8 cellular contexts compared by ENCODE assay signal in the genomic region with DNA sequence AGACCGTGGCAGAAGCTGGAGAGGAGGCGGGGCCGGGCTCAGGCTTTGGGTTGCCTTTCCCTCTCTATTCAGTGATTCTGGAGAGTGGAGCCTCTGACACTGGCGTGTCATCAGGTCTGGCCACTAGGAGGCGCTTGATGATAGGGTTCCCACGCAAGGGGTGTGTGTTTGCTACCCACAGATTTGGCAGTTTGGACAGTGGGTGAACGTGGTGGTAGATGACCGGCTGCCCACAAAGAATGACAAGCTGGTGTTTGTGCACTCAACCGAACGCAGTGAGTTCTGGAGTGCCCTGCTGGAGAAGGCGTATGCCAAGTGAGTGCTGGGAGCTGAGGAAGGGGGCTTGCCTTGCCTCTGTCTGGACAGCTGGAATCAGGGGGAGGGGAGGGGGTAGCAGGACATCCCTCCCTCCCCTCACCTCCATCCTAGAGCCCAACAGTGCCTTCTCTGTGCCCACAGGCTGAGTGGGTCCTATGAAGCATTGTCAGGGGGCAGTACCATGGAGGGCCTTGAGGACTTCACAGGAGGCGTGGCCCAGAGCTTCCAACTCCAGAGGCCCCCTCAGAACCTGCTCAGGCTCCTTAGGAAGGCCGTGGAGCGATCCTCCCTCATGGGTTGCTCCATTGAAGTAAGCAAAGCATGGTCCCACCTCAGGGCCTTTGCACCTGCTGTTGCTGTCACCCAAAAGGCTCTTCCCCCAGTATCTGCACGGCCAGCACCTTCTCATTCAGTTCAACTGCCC. TPM values are rescaled to one million over a fixed set of nuclear protein-coding genes. Genes with fewer than 3 reads are reported as not detected.
A peak's percentile ranks its signal among the peaks of the same experiment; 100 is the strongest.
DNase-seq lines count a peak whose midpoint lies in the region; ATAC-seq and TF ChIP-seq lines count a peak whose summit lies in the region.

No MANE protein-coding gene starts in this region.

- H3K27ac ChIP-seq in DOHH2 (ENCODE audit: low read depth, low read length) (no peak overlapping the region), sigmoid colon (no peak overlapping the region)

- TF ChIP-seq EP300 in sigmoid colon (IDR thresholded peaks at IDR 0.05): no peak

- ATAC-seq in left ventricle myocardium superior (peak; percentile 94), HG03571 (IDR thresholded peaks at IDR 0.05; ENCODE audit: unreplicated experiment) (no peak)

- no peaks in the 10 kb centered on the region for H3F3A ChIP-seq in DOHH2 (ENCODE audit: control insufficient read depth, insufficient read depth)

- H3K4me2 ChIP-seq in DOHH2 (ENCODE audit: low read length): no peak overlapping the region

- H4K20me1 ChIP-seq in DOHH2 (ENCODE audit: control insufficient read depth, insufficient read depth, low read depth, low read length): no peaks in the 10 kb centered on the region

- H3K9me3 ChIP-seq in DOHH2 (ENCODE audit: control insufficient read depth, insufficient read depth, low read length) (no peaks in the 10 kb centered on the region), adipocyte (ENCODE audit: control insufficient read depth, low read length) (no peaks in the 10 kb centered on the region), sigmoid colon (no peaks in the 10 kb centered on the region)

- H3K4me3 ChIP-seq in DOHH2 (ENCODE audit: low read length) (no peak overlapping the region), adipocyte (ENCODE audit: low read length) (no peak overlapping the region), sigmoid colon (no peak overlapping the region)

- no peak overlapping the region for H3K9ac ChIP-seq in adipocyte (ENCODE audit: low read length)

- H3K36me3 ChIP-seq in DOHH2 (ENCODE audit: control insufficient read depth, low read length) (no peaks in the 10 kb centered on the region), adipocyte (ENCODE audit: control insufficient read depth, insufficient read depth, low read length, severe bottlenecking) (no peaks in the 10 kb centered on the region), sigmoid colon (no peaks in the 10 kb centered on the region)

- no peaks in the 10 kb centered on the region for H3K9me2 ChIP-seq in DOHH2 (replicated peaks; ENCODE audit: control insufficient read depth, low read length)

- intact Hi-C loops in left ventricle myocardium superior (cut with micrococcal nuclease) (loop anchor here (2.0 kb wide), 1 partner anchor 64 kb away; no protein-coding TSS in a partner anchor), sigmoid colon (cut with DNase I) (loop anchor here (1.0 to 5.0 kb wide), 3 partner anchors 43 to 164 kb away; a partner anchor contains a TSS)

- no peaks in the 10 kb centered on the region for H3K79me2 ChIP-seq in DOHH2 (ENCODE audit: control insufficient read depth, low read length)

- TF ChIP-seq CTCF in DOHH2 (IDR thresholded peaks at IDR 0.05; ENCODE audit: low read depth, low read length, poor library complexity, severe bottlenecking) (peak; percentile 97), sigmoid colon (IDR thresholded peaks at IDR 0.05) (peak; percentile 81 to 95 (median 89))

- TF ChIP-seq POLR2A in sigmoid colon (IDR thresholded peaks at IDR 0.05): no peak

- peak; percentile 62 for DNase-seq in H4 (ENCODE audit: low spot score)
- DNase-seq in NCI-H1092 treated with DMSO at 0.1 percent for 48 hours (lab: John Stamatoyannopoulos, UW): peak; percentile 68
- peak; percentile 65 for DNase-seq in T follicular helper cell (ENCODE audit: low read depth)
- DNase-seq in adipocyte (ENCODE audit: low read depth): peak; percentile 93
- peak; percentile 90 for DNase-seq in left ventricle myocardium superior
- DNase-seq in sigmoid colon: peak; percentile 93

- 24 to 28% methylated on average over 15 of the region's 15 CpGs for WGBS in sigmoid colon, 2 donors

- H3K27me3 ChIP-seq in DOHH2 (ENCODE audit: control insufficient read depth, low read length) (peaks cover 36% of the 10 kb centered on the region), adipocyte (replicated peaks; ENCODE audit: control insufficient read depth, insufficient read depth, low read length) (peaks cover 6% of the 10 kb centered on the region), sigmoid colon (no peaks in the 10 kb centered on the region)

- peaks cover 9% of the 10 kb centered on the region for H3K4me1 ChIP-seq in DOHH2 (ENCODE audit: control insufficient read depth, low read length)
- H3K4me1 ChIP-seq in adipocyte (ENCODE audit: control insufficient read depth, insufficient read depth, low read length): peaks cover 11% of the 10 kb centered on the region
- H3K4me1 ChIP-seq in sigmoid colon: peaks cover 0 to 9% (median 2%) of the 10 kb centered on the region in 4 donors

RNA-seq across cellular contexts. Expression of a gene that starts 14.3 kb away (rescaled TPM):
- total RNA-seq in H4 (2014; rRNA removed; shearing (Covaris generic)): not detected in 2 replicates
- total RNA-seq in left ventricle myocardium superior (0.40 TPM), sigmoid colon (under 1 TPM in 1 of 4 donors, not detected in 3; 0.82 TPM)
- polyA plus RNA-seq in sigmoid colon: 1 to 10 TPM in 1 of 3 donors, under 1 TPM in 2; 0.41 to 1.6 (median 0.60) TPM

RNA-seq across cellular contexts. Expression of a gene that starts 43.8 kb away (rescaled TPM):
- not detected in 2 replicates for total RNA-seq in H4 (2014; rRNA removed; shearing (Covaris generic))
- total RNA-seq in left ventricle myocardium superior (0.67 TPM), sigmoid colon (not detected)
- polyA plus RNA-seq in sigmoid colon: under 1 TPM in 1 of 3 donors, not detected in 2; 0.28 TPM

RNA-seq across cellular contexts. Expression of a gene that starts 45.6 kb away (rescaled TPM):
- 15.8 and 28.6 TPM in 2 replicates for total RNA-seq in H4 (2014; rRNA removed; shearing (Covaris generic))
- total RNA-seq in left ventricle myocardium superior (47.3 TPM), sigmoid colon (10 to 100 TPM; 10.0 to 21.3 (median 16.3) TPM)
- polyA plus RNA-seq in sigmoid colon: 10 to 100 TPM in 2 of 3 donors, 1 to 10 TPM in 1; 9.0 to 48.5 (median 14.6) TPM

RNA-seq across cellular contexts. Expression of a gene that starts 45.7 kb away (rescaled TPM):
- total RNA-seq in H4 (2014; rRNA removed; shearing (Covaris generic)): 136 and 145 TPM in 2 replicates
- total RNA-seq in left ventricle myocardium superior (38.8 TPM), sigmoid colon (10 to 100 TPM; 32.4 to 55.8 (median 45.3) TPM)
- polyA plus RNA-seq in sigmoid colon: 100 to 1,000 TPM in 2 of 3 donors, 10 to 100 TPM in 1; 85.6 to 150 (median 109) TPM

RNA-seq across cellular contexts. Expression of a gene that starts 50.5 kb away (rescaled TPM):
- 17.3 and 33.8 TPM in 2 replicates for total RNA-seq in H4 (2014; rRNA removed; shearing (Covaris generic))
- 217 TPM for total RNA-seq in left ventricle myocardium superior
- 100 to 1,000 TPM; 147 to 195 (median 180) TPM for total RNA-seq in sigmoid colon
- 10 to 100 TPM in 2 of 3 donors, 1 to 10 TPM in 1; 4.2 to 24.8 (median 10.8) TPM for polyA plus RNA-seq in sigmoid colon
